8 cellular contexts compared by ENCODE assay signal in genomic region chr2:177264539-177265385, GRCh38. TPM values are rescaled to one million over a fixed set of nuclear protein-coding genes. Genes with fewer than 3 reads are reported as not detected.
DNase-seq lines count a peak whose midpoint lies in the region; ATAC-seq and TF ChIP-seq lines count a peak whose summit lies in the region.

Gene NFE2L2 (minus strand): TSS chr2:177264727. CDS start chr2:177264576, 151 bp downstream.

- DNase-seq in ACHN = peak; percentile 90
- peak; percentile 88 for DNase-seq in NCI-H2196 treated with DMSO at 0.1 percent for 48 hours (lab: John Stamatoyannopoulos, UW; ENCODE audit: unreplicated experiment)
- DNase-seq in WERI-Rb-1 = peak; percentile 90
- peak; percentile 77 to 84 for DNase-seq in T47D (ENCODE audit: low read depth in 1 of 2, low spot score in 1 of 2)

- peak within 1 kb of the TSS; percentile 97 for H3K27ac ChIP-seq in WERI-Rb-1

- H3K4me3 ChIP-seq in WERI-Rb-1 (ENCODE audit: low read depth, low read length) (peak within 1 kb of the TSS; percentile 94), iPS-18c (ENCODE audit: insufficient read depth, low read depth, low read length) (peak within 1 kb of the TSS; percentile 82), skeletal muscle satellite cell (ENCODE audit: low read length) (peak within 1 kb of the TSS; percentile 89)

- H3K27me3 ChIP-seq in WERI-Rb-1 (ENCODE audit: insufficient read depth, low read depth, severe bottlenecking) (no peaks in the 10 kb centered on the region), skeletal muscle satellite cell (ENCODE audit: control insufficient read depth, insufficient read depth, low read length) (no peaks in the 10 kb centered on the region)

- H3K4me1 ChIP-seq in skeletal muscle satellite cell (ENCODE audit: control insufficient read depth, insufficient read depth, low read length) = peaks cover 35% of the 10 kb centered on the region

- H3K9ac ChIP-seq in skeletal muscle satellite cell (ENCODE audit: low read depth, low read length) = peak within 1 kb of the TSS; percentile 98

- in situ Hi-C loops in ACHN (cut with HindIII; ENCODE audit: low pct_ligation_motif_present, low pct_unique_long_range_greater_than_20kb, low sequenced_read_pairs) = no loop called here
- in situ Hi-C loops in T47D (cut with HindIII; ENCODE audit: low pct_unique_long_range_greater_than_20kb, low sequenced_read_pairs) = no loop called here

- ATAC-seq in GM18870 (IDR thresholded peaks at IDR 0.05; ENCODE audit: unreplicated experiment) (peak; percentile 34), HG03103 (IDR thresholded peaks at IDR 0.05; ENCODE audit: low read depth, unreplicated experiment) (peak; percentile 51)

- H3K36me3 ChIP-seq in WERI-Rb-1 (peaks cover 8% of the 10 kb centered on the region), skeletal muscle satellite cell (ENCODE audit: insufficient read depth, low read length) (no peaks in the 10 kb centered on the region)

- TF ChIP-seq CTCF in WERI-Rb-1 (IDR thresholded peaks at IDR 0.05; ENCODE audit: low read depth, low read length) = no peak

- H3K9me3 ChIP-seq in WERI-Rb-1 (ENCODE audit: severe bottlenecking) (no peaks in the 10 kb centered on the region), iPS-18c (ENCODE audit: control insufficient read depth, insufficient read depth, low read length) (no peaks in the 10 kb centered on the region), skeletal muscle satellite cell (replicated peaks; ENCODE audit: low read length) (no peaks in the 10 kb centered on the region)

- peak within 1 kb of the TSS; percentile 99 for H3K4me2 ChIP-seq in skeletal muscle satellite cell (ENCODE audit: low read length)

RNA-seq across cellular contexts. Expression of gene NFE2L2, which starts in this region (rescaled TPM):
- 40.4 and 47.1 TPM in 2 replicates for total RNA-seq in skeletal muscle satellite cell (2012; rRNA removed)

Comparison
In these comparisons a context has a peak if more than half of its experiments do, and no peak if none do; other contexts are left out.
1. Peak in every context shown above with its lines: DNase-seq, ATAC-seq, H3K4me3 ChIP-seq and H3K27ac ChIP-seq.